In the genomic region with DNA sequence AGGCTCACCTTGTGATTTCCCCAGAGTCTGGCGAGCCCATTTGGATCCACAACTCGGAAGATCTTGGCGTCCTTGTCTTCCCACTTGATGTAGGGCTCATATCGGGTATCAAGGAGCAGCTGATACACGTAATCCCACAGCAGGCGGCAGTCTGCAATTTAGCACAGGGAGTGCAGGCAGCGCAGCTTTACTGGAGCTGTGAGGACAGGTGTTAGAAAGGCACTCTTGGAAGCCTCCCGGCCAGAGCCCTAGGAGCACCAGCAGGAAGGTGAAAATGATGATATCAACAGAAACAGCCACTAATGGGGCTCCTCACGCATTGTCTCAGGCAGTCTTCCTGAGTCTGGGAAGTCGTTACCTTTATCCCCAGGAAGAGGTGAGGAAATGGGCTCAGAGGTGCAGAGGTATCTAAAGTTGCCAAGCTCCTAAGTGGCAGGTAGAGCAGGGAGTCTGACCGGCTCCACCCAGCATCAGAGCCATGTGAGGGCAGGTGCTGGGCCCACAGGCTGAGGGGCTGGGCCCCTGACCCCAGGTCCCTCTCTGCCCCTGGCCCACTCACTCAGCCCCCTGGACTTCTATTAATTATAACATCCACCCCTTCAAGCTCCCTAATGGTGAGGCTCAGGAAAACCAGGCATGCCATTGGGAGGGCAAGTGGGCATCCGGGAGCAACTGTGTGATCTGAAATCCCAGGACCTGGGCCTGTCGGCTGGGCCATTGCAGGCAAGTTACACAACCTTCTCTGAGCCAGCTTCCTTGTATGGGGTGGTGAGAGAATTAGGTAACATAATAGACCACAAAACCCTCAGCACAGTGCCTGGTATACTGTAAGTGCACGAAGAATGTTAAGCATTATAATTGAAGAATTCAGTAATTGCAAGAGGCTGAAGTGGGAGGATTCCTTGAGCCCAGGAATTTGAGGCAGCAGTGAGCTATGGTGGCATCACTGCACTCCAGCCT, we compare ENCODE assay signal across 9 cellular contexts.
A peak's percentile ranks its signal among the peaks of the same experiment; 100 is the strongest.
DNase-seq lines count a peak whose midpoint lies in the region; ATAC-seq and TF ChIP-seq lines count a peak whose summit lies in the region.
"Had no signal": no experiment of that assay in that cellular context is flagged by ENCODE, and none has a peak within 500 bp of the region (broad histone marks: within the 10 kb centered on the region; RNA-seq: fewer than 3 reads in every experiment).

No MANE protein-coding gene starts in this region.

- peak; percentile 60 for DNase-seq in CD1c-positive myeloid dendritic cell (ENCODE audit: extremely low spot score)
- DNase-seq in NCI-H128 (lab: John Stamatoyannopoulos, UW; ENCODE audit: unreplicated experiment): peak; percentile 35
- DNase-seq in left kidney (ENCODE audit: low read depth, low spot score): peak; percentile 63
- DNase-seq in activated CD4-positive, alpha-beta T cell treated with anti-CD3 and anti-CD28 coated beads for 48 hours: no peak
- DNase-seq in GM10266 (ENCODE audit: extremely low spot score): no peak
- DNase-seq: NCI-H526 treated with DMSO at 0.1 percent for 48 hours had no signal

- ATAC-seq in SK-N-SH treated with all-trans-retinoic acid at 6 μM for 48 hours (peak; percentile 89), HG02610 (IDR thresholded peaks at IDR 0.05; ENCODE audit: unreplicated experiment) (no peak), GM19467 (IDR thresholded peaks at IDR 0.05; ENCODE audit: unreplicated experiment) (no peak)

- TF ChIP-seq CTCF in GM10266 (IDR thresholded peaks at IDR 0.05; ENCODE audit: control insufficient read depth, insufficient read depth, low read depth, missing control alignments): no peak

TF ChIP-seq in SK-N-SH treated with all-trans-retinoic acid at 6 μM for 48 hours, 23 proteins besides CTCF, POLR2A, EP300 and RAD21:
- TF ChIP-seq GLIS3 (CRISPR knock-in tag; IDR thresholded peaks at IDR 0.05) (0 out of 2 replicates have a peak, but pooled peaks have one; percentile 14), RARB (CRISPR knock-in tag; IDR thresholded peaks at IDR 0.05) (no peak), CSDC2 (CRISPR knock-in tag; IDR thresholded peaks at IDR 0.05) (no peak), ISL1 (CRISPR knock-in tag; IDR thresholded peaks at IDR 0.05) (peak; percentile 78), ZFP30 (CRISPR knock-in tag; IDR thresholded peaks at IDR 0.05) (no peak), SNAI2 (CRISPR knock-in tag; IDR thresholded peaks at IDR 0.05) (no peak)
- TF ChIP-seq, protein P1, sequence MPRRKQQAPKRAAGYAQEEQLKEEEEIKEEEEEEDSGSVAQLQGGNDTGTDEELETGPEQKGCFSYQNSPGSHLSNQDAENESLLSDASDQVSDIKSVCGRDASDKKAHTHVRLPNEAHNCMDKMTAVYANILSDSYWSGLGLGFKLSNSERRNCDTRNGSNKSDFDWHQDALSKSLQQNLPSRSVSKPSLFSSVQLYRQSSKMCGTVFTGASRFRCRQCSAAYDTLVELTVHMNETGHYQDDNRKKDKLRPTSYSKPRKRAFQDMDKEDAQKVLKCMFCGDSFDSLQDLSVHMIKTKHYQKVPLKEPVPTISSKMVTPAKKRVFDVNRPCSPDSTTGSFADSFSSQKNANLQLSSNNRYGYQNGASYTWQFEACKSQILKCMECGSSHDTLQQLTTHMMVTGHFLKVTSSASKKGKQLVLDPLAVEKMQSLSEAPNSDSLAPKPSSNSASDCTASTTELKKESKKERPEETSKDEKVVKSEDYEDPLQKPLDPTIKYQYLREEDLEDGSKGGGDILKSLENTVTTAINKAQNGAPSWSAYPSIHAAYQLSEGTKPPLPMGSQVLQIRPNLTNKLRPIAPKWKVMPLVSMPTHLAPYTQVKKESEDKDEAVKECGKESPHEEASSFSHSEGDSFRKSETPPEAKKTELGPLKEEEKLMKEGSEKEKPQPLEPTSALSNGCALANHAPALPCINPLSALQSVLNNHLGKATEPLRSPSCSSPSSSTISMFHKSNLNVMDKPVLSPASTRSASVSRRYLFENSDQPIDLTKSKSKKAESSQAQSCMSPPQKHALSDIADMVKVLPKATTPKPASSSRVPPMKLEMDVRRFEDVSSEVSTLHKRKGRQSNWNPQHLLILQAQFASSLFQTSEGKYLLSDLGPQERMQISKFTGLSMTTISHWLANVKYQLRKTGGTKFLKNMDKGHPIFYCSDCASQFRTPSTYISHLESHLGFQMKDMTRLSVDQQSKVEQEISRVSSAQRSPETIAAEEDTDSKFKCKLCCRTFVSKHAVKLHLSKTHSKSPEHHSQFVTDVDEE (CRISPR knock-in tag; IDR thresholded peaks at IDR 0.05): no peak
- TF ChIP-seq, protein P2, sequence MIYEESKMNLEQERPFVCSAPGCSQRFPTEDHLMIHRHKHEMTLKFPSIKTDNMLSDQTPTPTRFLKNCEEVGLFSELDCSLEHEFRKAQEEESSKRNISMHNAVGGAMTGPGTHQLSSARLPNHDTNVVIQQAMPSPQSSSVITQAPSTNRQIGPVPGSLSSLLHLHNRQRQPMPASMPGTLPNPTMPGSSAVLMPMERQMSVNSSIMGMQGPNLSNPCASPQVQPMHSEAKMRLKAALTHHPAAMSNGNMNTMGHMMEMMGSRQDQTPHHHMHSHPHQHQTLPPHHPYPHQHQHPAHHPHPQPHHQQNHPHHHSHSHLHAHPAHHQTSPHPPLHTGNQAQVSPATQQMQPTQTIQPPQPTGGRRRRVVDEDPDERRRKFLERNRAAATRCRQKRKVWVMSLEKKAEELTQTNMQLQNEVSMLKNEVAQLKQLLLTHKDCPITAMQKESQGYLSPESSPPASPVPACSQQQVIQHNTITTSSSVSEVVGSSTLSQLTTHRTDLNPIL (CRISPR knock-in tag; IDR thresholded peaks at IDR 0.05; ENCODE audit: low read depth): no peak

Comparison
In these comparisons a context has a peak if more than half of its experiments do, and no peak if none do; other contexts are left out.
1. DNase-seq: peak in CD1c-positive myeloid dendritic cell (single experiment), NCI-H128 (single experiment) and left kidney (single experiment); none in activated CD4-positive, alpha-beta T cell treated with anti-CD3 and anti-CD28 coated beads for 48 hours (single experiment) and GM10266 (single experiment).